ENCODE assay signal across 2 cellular contexts in the genomic region with DNA sequence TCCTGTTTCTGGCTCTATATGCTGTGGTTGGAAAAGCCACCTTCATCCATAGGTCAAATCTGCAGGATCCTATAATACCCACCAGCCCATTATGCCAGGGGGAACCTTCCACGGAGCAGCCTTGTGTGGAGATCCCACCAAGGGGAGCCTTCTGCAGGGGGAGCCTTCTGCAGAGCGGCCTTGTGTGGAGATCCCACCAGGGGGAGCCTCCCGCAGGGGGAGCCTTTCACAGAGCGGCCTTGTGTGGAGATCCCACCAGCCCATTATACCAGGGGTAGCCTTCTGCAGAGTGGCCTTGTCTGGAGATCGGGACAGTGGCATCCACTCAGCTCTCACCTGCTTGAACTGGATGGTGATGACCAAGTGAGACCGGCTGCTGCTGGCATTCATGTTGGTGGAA.
A peak's percentile ranks its signal among the peaks of the same experiment; 100 is the strongest.
TF ChIP-seq lines count a peak whose summit lies in the region.

No MANE protein-coding gene starts in this region.

TF ChIP-seq in A549, 52 proteins besides CTCF, POLR2A, EP300 and RAD21 (continued from another document):
- TF ChIP-seq, protein P1, sequence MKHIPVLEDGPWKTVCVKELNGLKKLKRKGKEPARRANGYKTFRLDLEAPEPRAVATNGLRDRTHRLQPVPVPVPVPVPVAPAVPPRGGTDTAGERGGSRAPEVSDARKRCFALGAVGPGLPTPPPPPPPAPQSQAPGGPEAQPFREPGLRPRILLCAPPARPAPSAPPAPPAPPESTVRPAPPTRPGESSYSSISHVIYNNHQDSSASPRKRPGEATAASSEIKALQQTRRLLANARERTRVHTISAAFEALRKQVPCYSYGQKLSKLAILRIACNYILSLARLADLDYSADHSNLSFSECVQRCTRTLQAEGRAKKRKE (CRISPR knock-in tag; IDR thresholded peaks at IDR 0.05; ENCODE audit: low read depth): no peak
- TF ChIP-seq PBX3 (IDR thresholded peaks at IDR 0.05) (no peak), MAFK (IDR thresholded peaks at IDR 0.05; ENCODE audit: partially characterized antibody) (no peak), KDM1A (IDR thresholded peaks at IDR 0.05; ENCODE audit: low read depth) (no peak), SMC3 (IDR thresholded peaks at IDR 0.05) (no peak), PHF8 (IDR thresholded peaks at IDR 0.05; ENCODE audit: borderline replicate concordance, low read depth) (no peak), HEYL (CRISPR knock-in tag; IDR thresholded peaks at IDR 0.05) (no peak), JUNB (IDR thresholded peaks at IDR 0.05) (no peak), MYC (IDR thresholded peaks at IDR 0.05; ENCODE audit: borderline replicate concordance, low read length) (no peak), REST (IDR thresholded peaks at IDR 0.05) (no peak), NFE2L2 (conservative IDR thresholded peaks at IDR 0.05; ENCODE audit: low read length) (no peak)
- TF ChIP-seq, protein P2, sequence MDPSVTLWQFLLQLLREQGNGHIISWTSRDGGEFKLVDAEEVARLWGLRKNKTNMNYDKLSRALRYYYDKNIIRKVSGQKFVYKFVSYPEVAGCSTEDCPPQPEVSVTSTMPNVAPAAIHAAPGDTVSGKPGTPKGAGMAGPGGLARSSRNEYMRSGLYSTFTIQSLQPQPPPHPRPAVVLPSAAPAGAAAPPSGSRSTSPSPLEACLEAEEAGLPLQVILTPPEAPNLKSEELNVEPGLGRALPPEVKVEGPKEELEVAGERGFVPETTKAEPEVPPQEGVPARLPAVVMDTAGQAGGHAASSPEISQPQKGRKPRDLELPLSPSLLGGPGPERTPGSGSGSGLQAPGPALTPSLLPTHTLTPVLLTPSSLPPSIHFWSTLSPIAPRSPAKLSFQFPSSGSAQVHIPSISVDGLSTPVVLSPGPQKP (IDR thresholded peaks at IDR 0.05; ENCODE audit: low read depth, low read length): no peak
- TF ChIP-seq, protein P3, sequence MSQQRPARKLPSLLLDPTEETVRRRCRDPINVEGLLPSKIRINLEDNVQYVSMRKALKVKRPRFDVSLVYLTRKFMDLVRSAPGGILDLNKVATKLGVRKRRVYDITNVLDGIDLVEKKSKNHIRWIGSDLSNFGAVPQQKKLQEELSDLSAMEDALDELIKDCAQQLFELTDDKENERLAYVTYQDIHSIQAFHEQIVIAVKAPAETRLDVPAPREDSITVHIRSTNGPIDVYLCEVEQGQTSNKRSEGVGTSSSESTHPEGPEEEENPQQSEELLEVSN (IDR thresholded peaks at IDR 0.05; ENCODE audit: borderline replicate concordance, low read depth): no peak

TF ChIP-seq in K562, 482 proteins besides CTCF, POLR2A, EP300 and RAD21:
- TF ChIP-seq, protein P4, sequence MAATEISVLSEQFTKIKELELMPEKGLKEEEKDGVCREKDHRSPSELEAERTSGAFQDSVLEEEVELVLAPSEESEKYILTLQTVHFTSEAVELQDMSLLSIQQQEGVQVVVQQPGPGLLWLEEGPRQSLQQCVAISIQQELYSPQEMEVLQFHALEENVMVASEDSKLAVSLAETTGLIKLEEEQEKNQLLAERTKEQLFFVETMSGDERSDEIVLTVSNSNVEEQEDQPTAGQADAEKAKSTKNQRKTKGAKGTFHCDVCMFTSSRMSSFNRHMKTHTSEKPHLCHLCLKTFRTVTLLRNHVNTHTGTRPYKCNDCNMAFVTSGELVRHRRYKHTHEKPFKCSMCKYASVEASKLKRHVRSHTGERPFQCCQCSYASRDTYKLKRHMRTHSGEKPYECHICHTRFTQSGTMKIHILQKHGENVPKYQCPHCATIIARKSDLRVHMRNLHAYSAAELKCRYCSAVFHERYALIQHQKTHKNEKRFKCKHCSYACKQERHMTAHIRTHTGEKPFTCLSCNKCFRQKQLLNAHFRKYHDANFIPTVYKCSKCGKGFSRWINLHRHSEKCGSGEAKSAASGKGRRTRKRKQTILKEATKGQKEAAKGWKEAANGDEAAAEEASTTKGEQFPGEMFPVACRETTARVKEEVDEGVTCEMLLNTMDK (IDR thresholded peaks at IDR 0.05; ENCODE audit: borderline replicate concordance, insufficient read depth, low read depth, low read length, poor library complexity, severe bottlenecking): peak; percentile 20
- TF ChIP-seq, protein P5, sequence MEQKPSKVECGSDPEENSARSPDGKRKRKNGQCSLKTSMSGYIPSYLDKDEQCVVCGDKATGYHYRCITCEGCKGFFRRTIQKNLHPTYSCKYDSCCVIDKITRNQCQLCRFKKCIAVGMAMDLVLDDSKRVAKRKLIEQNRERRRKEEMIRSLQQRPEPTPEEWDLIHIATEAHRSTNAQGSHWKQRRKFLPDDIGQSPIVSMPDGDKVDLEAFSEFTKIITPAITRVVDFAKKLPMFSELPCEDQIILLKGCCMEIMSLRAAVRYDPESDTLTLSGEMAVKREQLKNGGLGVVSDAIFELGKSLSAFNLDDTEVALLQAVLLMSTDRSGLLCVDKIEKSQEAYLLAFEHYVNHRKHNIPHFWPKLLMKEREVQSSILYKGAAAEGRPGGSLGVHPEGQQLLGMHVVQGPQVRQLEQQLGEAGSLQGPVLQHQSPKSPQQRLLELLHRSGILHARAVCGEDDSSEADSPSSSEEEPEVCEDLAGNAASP (IDR thresholded peaks at IDR 0.05): no peak
- no peak for TF ChIP-seq ZNF282 (CRISPR knock-in tag; IDR thresholded peaks at IDR 0.05)
TF ChIP-seq in K562: peak in this region for 1.
